In the genomic region with DNA sequence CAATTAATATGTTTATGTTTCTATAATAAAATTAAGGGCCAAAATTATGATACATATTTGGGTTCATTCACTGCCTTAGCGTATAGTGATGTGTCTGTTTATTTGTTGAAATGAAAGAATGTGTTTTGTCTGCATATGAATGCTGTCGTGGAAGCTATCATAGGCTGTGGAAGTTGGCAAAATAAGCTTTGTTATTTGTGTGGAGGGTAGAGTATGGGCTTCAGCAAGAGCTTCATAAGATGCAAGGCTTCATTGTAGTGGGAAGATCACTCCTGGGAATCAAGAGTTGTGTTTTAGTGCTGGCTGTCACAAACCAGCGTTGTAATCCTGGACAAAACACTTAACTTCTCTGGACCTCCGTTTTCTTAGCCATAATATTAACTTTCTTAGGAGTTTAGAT, we compare ENCODE assay signal across 8 cellular contexts. TPM values are rescaled to one million over a fixed set of nuclear protein-coding genes. Genes with fewer than 3 reads are reported as not detected.
DNase-seq lines count a peak whose midpoint lies in the region; ATAC-seq, FAIRE-seq and TF ChIP-seq lines count a peak whose summit lies in the region.

No MANE protein-coding gene starts in this region.

- no peak for TF ChIP-seq POLR2A in testis (IDR thresholded peaks at IDR 0.05)

- TF ChIP-seq CTCF in kidney (IDR thresholded peaks at IDR 0.05; ENCODE audit: borderline replicate concordance, extremely low read depth, insufficient read depth) (no peak), testis (IDR thresholded peaks at IDR 0.05) (no peak)

- H3K4me3 ChIP-seq in kidney (ENCODE audit: low read length in 2 of 2) = peak overlapping the region; percentile 98 to 100
- H3K4me3 ChIP-seq in testis = peak overlapping the region; percentile 80 to 93

- no peak for ATAC-seq in activated naive CD4-positive, alpha-beta T cell treated with anti-CD3 and anti-CD28 coated beads, Interleukin-2, amount 50 U/mL, for 72 hours
- ATAC-seq in GM18873 (IDR thresholded peaks at IDR 0.05; ENCODE audit: low FRiP score, unreplicated experiment) = no peak
- ATAC-seq in GM21723 (IDR thresholded peaks at IDR 0.05; ENCODE audit: unreplicated experiment) = no peak

- peaks cover 43% of the 10 kb centered on the region for H3K4me1 Mint-ChIP-seq in activated CD4-positive, alpha-beta T cell treated with anti-CD3 and anti-CD28 coated beads, Interleukin-2, amount 10 ng/mL, durations not matched to agents 24 days and 14 days

- WGBS in testis, 2 donors = 6 to 7% methylated on average over 4 of the region's 4 CpGs

- H3K9me3 ChIP-seq in kidney (ENCODE audit: control insufficient read depth in 1 of 2, low read length in 2 of 2) (no peaks in the 10 kb centered on the region), testis (no peaks in the 10 kb centered on the region)

- no peaks in the 10 kb centered on the region for H3K36me3 ChIP-seq in kidney (ENCODE audit: control insufficient read depth in 1 of 2, insufficient read depth in 2 of 2, low read length in 2 of 2)
- H3K36me3 ChIP-seq in testis (ENCODE audit: low read depth, missing control alignments) = no peaks in the 10 kb centered on the region

- no peaks in the 10 kb centered on the region for H3K27me3 ChIP-seq in testis

- H3K4me3 Mint-ChIP-seq in activated CD4-positive, alpha-beta T cell treated with anti-CD3 and anti-CD28 coated beads, Interleukin-2, amount 10 ng/mL, durations not matched to agents 24 days and 14 days = peak overlapping the region; percentile 97

- no peak for DNase-seq in activated CD4-positive, alpha-beta T cell treated with anti-CD3 and anti-CD28 coated beads, Interleukin-2, amount 10 ng/mL, durations not matched to agents 24 days and 14 days
- DNase-seq in activated CD4-positive, alpha-beta T cell treated with anti-CD3 and anti-CD28 coated beads, Interleukin-2, amount 50 U/mL, for 1 hour = no peak
- DNase-seq in activated naive CD4-positive, alpha-beta T cell treated with anti-CD3 and anti-CD28 coated beads, Interleukin-2, amount 50 U/mL, for 72 hours (ENCODE audit: low spot score in 2 of 2) = no peak
- DNase-seq in kidney (no peak), testis (no peak), AG08395 (ENCODE audit: low spot score) (no peak)

- H3K36me3 Mint-ChIP-seq in activated CD4-positive, alpha-beta T cell treated with anti-CD3 and anti-CD28 coated beads, Interleukin-2, amount 10 ng/mL, durations not matched to agents 24 days and 14 days (ENCODE audit: low read depth) = peaks cover 23% of the 10 kb centered on the region
- H3K36me3 Mint-ChIP-seq in activated naive CD4-positive, alpha-beta T cell treated with anti-CD3 and anti-CD28 coated beads, Interleukin-2, amount 50 U/mL, for 72 hours = peaks cover 10 to 19% of the 10 kb centered on the region in 2 donors

- peak overlapping the region in 1 of 2 donors; percentile 23 for H3K27ac ChIP-seq in kidney (ENCODE audit: low read depth in 2 of 2, low read length in 2 of 2)
- H3K27ac ChIP-seq in testis = peak overlapping the region; percentile 96 to 99

- intact Hi-C loops in activated CD4-positive, alpha-beta T cell treated with anti-CD3 and anti-CD28 coated beads, Interleukin-2, amount 10 ng/mL, durations not matched to agents 24 days and 14 days (cut with micrococcal nuclease) = loop anchor here (2.0 to 10.0 kb wide), 5 partner anchors 13 to 385 kb away; partner anchors contain the start of gene CFAP43
- intact Hi-C loops in kidney (cut with DNase I) (no loop called here), testis (cut with DNase I; ENCODE audit: low total_unique reads) (no loop called here)

- H3K9ac ChIP-seq in kidney (ENCODE audit: low read length in 2 of 2) = peak overlapping the region; percentile 72 to 85

- H3K4me1 ChIP-seq in kidney (ENCODE audit: control insufficient read depth in 1 of 2, insufficient read depth in 1 of 2, low read depth in 1 of 2, low read length in 2 of 2) (peaks cover 3 to 14% of the 10 kb centered on the region in 2 donors), testis (peaks cover 8% of the 10 kb centered on the region)

- no peaks in the 10 kb centered on the region for H3K27me3 Mint-ChIP-seq in activated CD4-positive, alpha-beta T cell treated with anti-CD3 and anti-CD28 coated beads, Interleukin-2, amount 10 ng/mL, durations not matched to agents 24 days and 14 days

- H3K9me3 Mint-ChIP-seq in activated CD4-positive, alpha-beta T cell treated with anti-CD3 and anti-CD28 coated beads, Interleukin-2, amount 10 ng/mL, durations not matched to agents 24 days and 14 days = no peaks in the 10 kb centered on the region
- H3K9me3 Mint-ChIP-seq in activated naive CD4-positive, alpha-beta T cell treated with anti-CD3 and anti-CD28 coated beads, Interleukin-2, amount 50 U/mL, for 72 hours = peaks cover 0 to 4% of the 10 kb centered on the region in 2 donors

- no peak overlapping the region for H3K27ac Mint-ChIP-seq in activated CD4-positive, alpha-beta T cell treated with anti-CD3 and anti-CD28 coated beads, Interleukin-2, amount 10 ng/mL, durations not matched to agents 24 days and 14 days
- peak overlapping the region; percentile 39 to 88 for H3K27ac Mint-ChIP-seq in activated naive CD4-positive, alpha-beta T cell treated with anti-CD3 and anti-CD28 coated beads, Interleukin-2, amount 50 U/mL, for 72 hours

- FAIRE-seq in kidney (lab: Jason Lieb, UNC) = no peak

RNA-seq across cellular contexts. Expression of gene SLK, which starts 2.5 kb away (rescaled TPM):
- total RNA-seq in activated CD4-positive, alpha-beta T cell treated with anti-CD3 and anti-CD28 coated beads, Interleukin-2, amount 10 ng/mL, durations not matched to agents 24 days and 14 days = 22.9 and 27.1 TPM in 2 replicates
- total RNA-seq in activated naive CD4-positive, alpha-beta T cell treated with anti-CD3 and anti-CD28 coated beads, Interleukin-2, amount 50 U/mL, for 72 hours = 10 to 100 TPM; 21.7 to 24.1 TPM
- total RNA-seq in kidney (45.5 TPM), testis (10 to 100 TPM; 57.7 to 59.4 TPM)
- polyA plus RNA-seq in kidney (ENCODE audit: insufficient read depth, low read depth, low replicate concordance) (12.3 TPM), testis (ENCODE audit: insufficient read depth, low read depth, low replicate concordance) (10.7 TPM)

RNA-seq across cellular contexts. Expression of gene STN1, which starts 51.5 kb away (rescaled TPM):
- 23.6 and 24.1 TPM in 2 replicates for total RNA-seq in activated CD4-positive, alpha-beta T cell treated with anti-CD3 and anti-CD28 coated beads, Interleukin-2, amount 10 ng/mL, durations not matched to agents 24 days and 14 days
- total RNA-seq in activated naive CD4-positive, alpha-beta T cell treated with anti-CD3 and anti-CD28 coated beads, Interleukin-2, amount 50 U/mL, for 72 hours = 10 to 100 TPM; 38.6 to 54.5 TPM
- 30.1 TPM for total RNA-seq in kidney
- polyA plus RNA-seq in kidney (ENCODE audit: insufficient read depth, low read depth, low replicate concordance) = 29.4 TPM
- total RNA-seq in testis = 10 to 100 TPM; 48.2 to 50.5 TPM
- polyA plus RNA-seq in testis (ENCODE audit: insufficient read depth, low read depth, low replicate concordance) = 50.1 TPM
